ENCODE assay signal across 13 cellular contexts in the genomic region with DNA sequence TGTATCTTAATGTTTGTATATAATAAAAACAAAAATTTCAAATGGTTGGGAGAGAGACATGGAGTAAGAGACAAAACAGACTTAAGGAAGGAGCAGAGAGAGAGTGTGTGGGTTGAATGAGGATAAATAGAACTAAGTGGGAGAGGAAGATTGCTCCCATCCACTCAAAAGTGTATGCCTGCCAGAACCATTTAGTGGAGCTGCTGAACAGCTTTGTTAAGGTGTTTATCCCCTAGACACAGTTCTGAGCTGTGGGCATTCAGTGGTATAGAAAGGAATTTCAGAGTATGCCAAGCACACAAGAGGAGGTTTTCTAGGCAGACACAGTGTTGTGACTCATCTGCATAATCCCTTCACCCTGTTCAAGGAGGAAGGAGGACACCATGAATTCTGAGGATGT.
A peak's percentile ranks its signal among the peaks of the same experiment; 100 is the strongest.
DNase-seq lines count a peak whose midpoint lies in the region; ATAC-seq and TF ChIP-seq lines count a peak whose summit lies in the region.
"Had no signal": no experiment of that assay in that cellular context is flagged by ENCODE, and none has a peak within 500 bp of the region (broad histone marks: within the 10 kb centered on the region; RNA-seq: fewer than 3 reads in every experiment).

No MANE protein-coding gene starts in this region.

- H3K4me3 ChIP-seq in breast epithelium (no peak overlapping the region), WERI-Rb-1 (ENCODE audit: low read depth, low read length) (no peak overlapping the region)
- H3K4me3 ChIP-seq: dorsolateral prefrontal cortex, vagina had no signal

- H3K4me1 ChIP-seq in breast epithelium, result no peaks in the 10 kb centered on the region
- H3K4me1 ChIP-seq: vagina had no signal

- no peak for TF ChIP-seq POLR2A in breast epithelium (IDR thresholded peaks at IDR 0.05)

- in situ Hi-C loops in T47D (cut with HindIII; ENCODE audit: low pct_unique_long_range_greater_than_20kb, low sequenced_read_pairs), result no loop called here

- peak; percentile 1 to 42 for DNase-seq in T47D (ENCODE audit: low read depth in 1 of 2, low spot score in 1 of 2)
- DNase-seq in breast epithelium (ENCODE audit: low spot score in 2 of 2), result no peak
- DNase-seq in WERI-Rb-1, result peak; percentile 18
- DNase-seq in iPS-NIHi7 (ENCODE audit: extremely low spot score), result peak; percentile 12
- DNase-seq in NCI-H345 treated with DMSO at 0.1 percent for 48 hours (lab: John Stamatoyannopoulos, UW; ENCODE audit: unreplicated experiment), result no peak
- no peak for DNase-seq in NCI-H2171 (lab: John Stamatoyannopoulos, UW)
- DNase-seq in dermis blood vessel endothelial cell, result no peak
- DNase-seq: dorsolateral prefrontal cortex, left colon, NCI-H2029 treated with DMSO at 0.1 percent for 48 hours had no signal

- H3K27ac ChIP-seq in breast epithelium (no peak overlapping the region), WERI-Rb-1 (no peak overlapping the region)
- H3K27ac ChIP-seq: dorsolateral prefrontal cortex, KMS-11, vagina had no signal

- H3K9me3 ChIP-seq in breast epithelium (peaks cover 0 to 5% of the 10 kb centered on the region in 2 donors), WERI-Rb-1 (ENCODE audit: severe bottlenecking) (peaks cover 5% of the 10 kb centered on the region)
- H3K9me3 ChIP-seq: vagina had no signal

- no peak for ATAC-seq in GM18858 (IDR thresholded peaks at IDR 0.05; ENCODE audit: unreplicated experiment)
- ATAC-seq: left colon had no signal

- intact Hi-C loops in breast epithelium (cut with DNase I; ENCODE audit: low total_unique reads), result no loop called here

- no peaks in the 10 kb centered on the region for H3K27me3 ChIP-seq in breast epithelium
- H3K27me3 ChIP-seq in WERI-Rb-1 (ENCODE audit: insufficient read depth, low read depth, severe bottlenecking), result no peaks in the 10 kb centered on the region
- H3K27me3 ChIP-seq: dorsolateral prefrontal cortex, vagina had no signal

- H3K36me3 ChIP-seq in breast epithelium (no peaks in the 10 kb centered on the region), WERI-Rb-1 (no peaks in the 10 kb centered on the region)
- H3K36me3 ChIP-seq: vagina had no signal

- no peak for TF ChIP-seq CTCF in breast epithelium (IDR thresholded peaks at IDR 0.05)
- no peak for TF ChIP-seq CTCF in WERI-Rb-1 (IDR thresholded peaks at IDR 0.05; ENCODE audit: low read depth, low read length)

Comparison
In these comparisons a context has a peak if more than half of its experiments do, and no peak if none do; other contexts are left out.
1. DNase-seq: peak in T47D (2 of 2), WERI-Rb-1 (single experiment) and iPS-NIHi7 (single experiment); none in breast epithelium (0 of 2), NCI-H345 treated with DMSO at 0.1 percent for 48 hours (single experiment), NCI-H2171 (single experiment) and dermis blood vessel endothelial cell (single experiment).